8 cellular contexts compared by ENCODE assay signal in the genomic region with DNA sequence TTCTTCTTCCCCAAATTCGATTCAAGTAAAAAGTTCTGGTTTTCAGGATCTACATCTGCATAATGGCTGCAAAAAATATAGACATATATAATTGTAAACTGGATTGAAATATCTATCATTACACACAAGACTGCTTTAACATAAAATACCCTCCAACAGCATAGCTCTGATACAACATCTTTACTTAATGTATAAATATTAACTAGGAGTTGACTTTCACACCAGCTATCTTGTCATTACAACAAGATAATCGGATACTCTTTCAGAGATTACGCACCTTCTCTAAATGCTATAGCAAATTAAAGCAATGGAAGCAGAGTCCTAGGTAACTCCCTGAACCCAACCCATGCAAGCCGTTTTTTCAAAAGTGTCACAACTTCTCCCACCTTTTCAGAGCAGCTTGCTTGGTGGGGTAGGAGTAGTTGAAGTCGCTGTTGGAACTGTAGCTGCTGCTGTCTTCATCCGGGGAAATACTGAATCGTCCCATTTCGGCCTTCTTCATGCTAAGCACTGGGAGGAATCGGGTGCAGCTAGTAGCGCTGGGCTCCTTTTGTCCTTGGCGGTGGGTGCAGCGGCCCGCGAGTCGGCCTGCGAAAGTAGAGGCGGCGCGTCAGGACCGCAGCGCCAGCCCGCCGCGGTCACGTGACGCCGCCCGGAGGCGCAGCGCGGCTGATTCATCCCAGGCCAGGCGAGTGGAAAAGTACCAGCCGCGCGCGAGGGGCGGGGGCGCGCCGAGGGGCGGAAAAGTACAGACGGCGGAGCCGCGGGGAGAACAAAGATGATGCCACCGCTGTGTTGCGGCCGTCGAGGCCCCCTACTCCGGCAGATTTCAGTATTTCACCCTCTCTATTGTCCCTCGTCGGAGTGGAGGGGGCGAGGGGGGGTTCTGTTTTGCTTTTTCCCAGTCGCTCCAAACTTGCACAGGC. TPM values are rescaled to one million over a fixed set of nuclear protein-coding genes. Genes with fewer than 3 reads are reported as not detected.
A peak's percentile ranks its signal among the peaks of the same experiment; 100 is the strongest.
DNase-seq lines count a peak whose midpoint lies in the region; ATAC-seq and TF ChIP-seq lines count a peak whose summit lies in the region.

No MANE protein-coding gene starts in this region.

- peak; percentile 48 for TF ChIP-seq POLR2A in testis (IDR thresholded peaks at IDR 0.05)

- DNase-seq in GM03348 (ENCODE audit: low spot score) (peak; percentile 90), HAP-1 (ENCODE audit: low spot score in 2 of 2) (peak; percentile 86 to 93), MG63 (peak; percentile 90), SK-N-DZ (ENCODE audit: low spot score) (peak; percentile 85), globus pallidus (ENCODE audit: low spot score) (peak; percentile 90), omental fat pad (ENCODE audit: low spot score) (peak; percentile 73), testis (peak; percentile 92)
- peak; percentile 92 for DNase-seq in activated naive CD4-positive, alpha-beta T cell treated with anti-CD3 and anti-CD28 coated beads, Interleukin-2, amount 10 ng/mL, durations not matched to agents 7 days and 5 days

- in situ Hi-C loops in HAP-1 (cut with MboI; ENCODE audit: low sequenced_read_pairs): no loop called here

- ATAC-seq in omental fat pad (ENCODE audit: low FRiP score): peak; percentile 36

- peaks cover 59% of the 10 kb centered on the region for H3K36me3 ChIP-seq in HAP-1 (replicated peaks)
- H3K36me3 ChIP-seq in MG63: peaks cover 62% of the 10 kb centered on the region
- H3K36me3 ChIP-seq in testis (ENCODE audit: low read depth, missing control alignments): no peaks in the 10 kb centered on the region

- H3K27me3 ChIP-seq in HAP-1 (ENCODE audit: low read depth) (no peaks in the 10 kb centered on the region), MG63 (no peaks in the 10 kb centered on the region), testis (no peaks in the 10 kb centered on the region)

- H3K4me3 Mint-ChIP-seq in activated naive CD4-positive, alpha-beta T cell treated with anti-CD3 and anti-CD28 coated beads, Interleukin-2, amount 10 ng/mL, durations not matched to agents 7 days and 5 days: peak overlapping the region; percentile 98

- H3K4me3 ChIP-seq in HAP-1 (peak overlapping the region; percentile 95), MG63 (peak overlapping the region; percentile 88), testis (peak overlapping the region; percentile 88 to 99)

- no peaks in the 10 kb centered on the region for H3K9me3 Mint-ChIP-seq in activated naive CD4-positive, alpha-beta T cell treated with anti-CD3 and anti-CD28 coated beads, Interleukin-2, amount 10 ng/mL, durations not matched to agents 7 days and 5 days

- 1 to 3% methylated on average over 7 to 54 of the region's 54 CpGs for WGBS in testis, 2 donors

- H3K4me1 Mint-ChIP-seq in activated naive CD4-positive, alpha-beta T cell treated with anti-CD3 and anti-CD28 coated beads, Interleukin-2, amount 10 ng/mL, durations not matched to agents 7 days and 5 days: peaks cover 62% of the 10 kb centered on the region

- H3K9me3 ChIP-seq in HAP-1 (no peaks in the 10 kb centered on the region), MG63 (no peaks in the 10 kb centered on the region), testis (no peaks in the 10 kb centered on the region)

- CTCF ChIA-PET in activated naive CD4-positive, alpha-beta T cell treated with anti-CD3 and anti-CD28 coated beads, Interleukin-2, amount 10 ng/mL, durations not matched to agents 7 days and 5 days (lab: Charles Lee): interaction anchor here (0.6 to 1.8 kb wide), 6 partner anchors 13 to 303 kb away, joined by 3 to 7 read pairs (median 4); no protein-coding TSS in a partner anchor

- H3K27ac ChIP-seq in testis: peak overlapping the region; percentile 97 to 100

- H3K36me3 Mint-ChIP-seq in activated naive CD4-positive, alpha-beta T cell treated with anti-CD3 and anti-CD28 coated beads, Interleukin-2, amount 10 ng/mL, durations not matched to agents 7 days and 5 days: peaks cover 57% of the 10 kb centered on the region

- intact Hi-C loops in testis (cut with DNase I; ENCODE audit: low total_unique reads): loop anchor here (10.0 kb wide), 1 partner anchor 294 kb away; no protein-coding TSS in a partner anchor

- H3K27me3 Mint-ChIP-seq in activated naive CD4-positive, alpha-beta T cell treated with anti-CD3 and anti-CD28 coated beads, Interleukin-2, amount 10 ng/mL, durations not matched to agents 7 days and 5 days: peaks cover 12% of the 10 kb centered on the region

- H3K27ac Mint-ChIP-seq in activated naive CD4-positive, alpha-beta T cell treated with anti-CD3 and anti-CD28 coated beads, Interleukin-2, amount 10 ng/mL, durations not matched to agents 7 days and 5 days: peak overlapping the region; percentile 99

- TF ChIP-seq CTCF in omental fat pad (IDR thresholded peaks at IDR 0.05): no peak
- peak in 2 of 3 experiments; percentile 17 to 36 for TF ChIP-seq CTCF in testis (IDR thresholded peaks at IDR 0.05)

- H3K4me1 ChIP-seq in HAP-1: peaks cover 21% of the 10 kb centered on the region
- H3K4me1 ChIP-seq in testis: peaks cover 35% of the 10 kb centered on the region

RNA-seq across cellular contexts. Expression of a gene that starts 1.5 kb away (rescaled TPM):
- 331 and 535 TPM in 2 replicates for total RNA-seq in MG63 (2014; rRNA removed; shearing (Covaris generic); ENCODE audit: low replicate concordance)
- 155 and 160 TPM in 2 replicates for polyA plus RNA-seq in SK-N-DZ (2014; cell fraction: cytosol; rRNA removed)
- polyA plus RNA-seq in SK-N-DZ (2014; cell fraction: nucleus; rRNA removed): 232 and 278 TPM in 2 replicates
- total RNA-seq in omental fat pad: 100 to 1,000 TPM; 379 to 669 (median 479) TPM
- 100 to 1,000 TPM; 151 to 220 TPM for total RNA-seq in testis
- polyA plus RNA-seq in testis (ENCODE audit: insufficient read depth, low read depth, low replicate concordance): 56.4 TPM

Comparison
In these comparisons a context has a peak if more than half of its experiments do, and no peak if none do; other contexts are left out.
1. Peak in every context shown above with its lines: DNase-seq, ATAC-seq, H3K4me3 ChIP-seq and H3K27ac ChIP-seq.
2. CTCF ChIP-seq: peak in testis (2 of 3); none in omental fat pad (0 of 3).